12 cellular contexts compared by ENCODE assay signal in the genomic region with DNA sequence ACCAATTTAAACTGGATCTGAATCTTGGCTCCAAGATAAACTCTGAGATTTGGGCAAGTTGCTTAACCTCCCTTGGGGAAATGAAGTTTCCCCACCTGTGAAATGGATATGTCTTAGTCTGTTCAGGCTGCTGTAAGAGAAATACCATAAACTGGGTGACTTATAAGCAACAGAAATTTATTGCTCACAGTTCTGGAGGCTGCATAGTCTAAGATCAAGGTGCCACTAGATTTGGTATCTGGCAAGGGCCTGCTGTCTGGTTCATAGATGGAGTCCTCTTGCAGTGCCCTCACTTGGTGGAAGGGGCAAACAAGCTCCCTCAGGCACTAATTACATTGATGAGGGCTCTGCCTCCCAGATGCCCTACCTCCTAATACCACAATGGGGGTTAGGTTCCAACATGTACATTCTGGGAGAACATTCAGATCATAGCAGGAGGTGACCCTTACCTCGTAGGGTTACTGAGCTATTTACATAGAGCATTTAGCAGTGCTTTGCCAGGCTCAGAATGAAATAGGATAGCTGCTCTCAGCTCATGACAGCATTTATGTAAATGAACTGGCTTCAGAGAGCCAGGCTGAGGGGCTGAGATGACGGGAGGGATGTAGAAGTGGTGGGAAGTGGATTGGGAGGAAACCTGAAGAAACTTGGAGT.
DNase-seq lines count a peak whose midpoint lies in the region; ATAC-seq and TF ChIP-seq lines count a peak whose summit lies in the region.
"Had no signal": no experiment of that assay in that cellular context is flagged by ENCODE, and none has a peak within 500 bp of the region (broad histone marks: within the 10 kb centered on the region; RNA-seq: fewer than 3 reads in every experiment).

No MANE protein-coding gene starts in this region.

- H3K4me3 ChIP-seq in HEK293 (ENCODE audit: low read depth, low read length) (no peak overlapping the region), suprapubic skin (no peak overlapping the region)

- in situ Hi-C loops in KBM-7 (cut with MboI; ENCODE audit: low pct_unique_long_range_greater_than_20kb, low sequenced_read_pairs) = no loop called here

- H3K4me3 Mint-ChIP-seq in brain (peak overlapping the region in 1 of 5 experiments; percentile 36), T-helper 17 cell (no peak overlapping the region)
- H3K4me3 Mint-ChIP-seq: activated naive CD8-positive, alpha-beta T cell; CD4-positive, CD25-positive, alpha-beta regulatory T cell had no signal

- H3K27ac ChIP-seq in HEK293 (ENCODE audit: extremely low read depth, low read depth, low read length) = peak overlapping the region; percentile 8; the same call in 1 of the 2 replicates
- peak overlapping the region; percentile 73 for H3K27ac ChIP-seq in suprapubic skin

- TF ChIP-seq EP300 in suprapubic skin (IDR thresholded peaks at IDR 0.05) = no peak

- H3K4me1 Mint-ChIP-seq in brain = peaks cover 57% of the 10 kb centered on the region
- peaks cover 9% of the 10 kb centered on the region for H3K4me1 Mint-ChIP-seq in T-helper 17 cell
- H3K4me1 Mint-ChIP-seq: CD4-positive, CD25-positive, alpha-beta regulatory T cell had no signal

- H3K9me3 Mint-ChIP-seq in brain = peaks cover 0 to 3% (median 0%) of the 10 kb centered on the region in 5 experiments

- peaks cover 31% of the 10 kb centered on the region for H3K4me1 ChIP-seq in HEK293 (ENCODE audit: control insufficient read depth, insufficient read depth, low read length)
- H3K4me1 ChIP-seq in suprapubic skin = peaks cover 23% of the 10 kb centered on the region

- H3K27ac Mint-ChIP-seq in brain = peak overlapping the region in 4 of 5 experiments; percentile 28 to 94 (median 84)
- no peak overlapping the region for H3K27ac Mint-ChIP-seq in T-helper 17 cell
- H3K27ac Mint-ChIP-seq: activated naive CD8-positive, alpha-beta T cell; CD4-positive, CD25-positive, alpha-beta regulatory T cell had no signal

- no peaks in the 10 kb centered on the region for H3K27me3 ChIP-seq in suprapubic skin

- ATAC-seq in GM19328 (IDR thresholded peaks at IDR 0.05; ENCODE audit: unreplicated experiment) (no peak), T-helper 17 cell (no peak)

- H3K27me3 Mint-ChIP-seq in brain (peaks cover 6% of the 10 kb centered on the region), T-helper 17 cell (no peaks in the 10 kb centered on the region)
- H3K27me3 Mint-ChIP-seq: activated naive CD8-positive, alpha-beta T cell had no signal

- TF ChIP-seq CTCF in HEK293 (tag by site-specific recombination; IDR thresholded peaks at IDR 0.05) (no peak), brain (conservative IDR thresholded peaks at IDR 0.05) (no peak), suprapubic skin (IDR thresholded peaks at IDR 0.05) (no peak)

- no peaks in the 10 kb centered on the region for H3K36me3 Mint-ChIP-seq in brain
- no peaks in the 10 kb centered on the region for H3K36me3 Mint-ChIP-seq in T-helper 17 cell (ENCODE audit: low read depth)
- H3K36me3 Mint-ChIP-seq: activated naive CD8-positive, alpha-beta T cell; CD4-positive, CD25-positive, alpha-beta regulatory T cell had no signal

- TF ChIP-seq POLR2A in suprapubic skin (IDR thresholded peaks at IDR 0.05) = no peak

- WGBS in suprapubic skin = 75% methylated on average over 2 of the region's 2 CpGs

- H3K36me3 ChIP-seq in HEK293 (ENCODE audit: control insufficient read depth in 2 of 2, insufficient read depth in 1 of 2, low read length in 2 of 2) (no peaks in the 10 kb centered on the region), suprapubic skin (no peaks in the 10 kb centered on the region)

- peak; percentile 66 for DNase-seq in NCI-H345 (lab: John Stamatoyannopoulos, UW)
- no peak for DNase-seq in suprapubic skin (ENCODE audit: low spot score in 2 of 2)
- no peak for DNase-seq in T-helper 17 cell
- DNase-seq in KBM-7 = no peak
- DNase-seq: caudate nucleus; CD4-positive, CD25-positive, alpha-beta regulatory T cell; GF-D8; posterior cingulate gyrus had no signal

- POLR2A ChIA-PET in HEK293 (lab: Yijun Ruan, JAX) = no interaction called here

- H3K9me3 ChIP-seq in HEK293 (ENCODE audit: control insufficient read depth, insufficient read depth, low read depth, low read length) = no peaks in the 10 kb centered on the region
- H3K9me3 ChIP-seq in suprapubic skin = no peaks in the 10 kb centered on the region
- no peaks in the 10 kb centered on the region for H3K9me3 ChIP-seq in T-helper 17 cell (ENCODE audit: control insufficient read depth, low read length, poor library complexity, severe bottlenecking)

- CTCF ChIA-PET in HEK293 (lab: Yijun Ruan, JAX) = interaction anchor here (0.5 to 1.7 kb wide), 5 partner anchors 73 to 104 kb away, joined by 3 to 7 read pairs (median 4); no protein-coding TSS in a partner anchor

TF ChIP-seq in HEK293, 187 proteins besides CTCF, POLR2A, EP300 and RAD21 (continues in another document):
- no peak for TF ChIP-seq SCRT1 (tag by site-specific recombination; IDR thresholded peaks at IDR 0.05; ENCODE audit: borderline replicate concordance)
- peak; percentile 67; the same call in 1 of the 2 replicates for TF ChIP-seq ZEB2 (tag by site-specific recombination; IDR thresholded peaks at IDR 0.05)
- TF ChIP-seq ZNF155 (tag by site-specific recombination; IDR thresholded peaks at IDR 0.05) = no peak
- TF ChIP-seq ZNF596 (tag by site-specific recombination; IDR thresholded peaks at IDR 0.05) = 0 out of 2 replicates have a peak, but pooled peaks have one; percentile 4
- no peak for TF ChIP-seq KLF1 (tag by site-specific recombination; IDR thresholded peaks at IDR 0.05)
- no peak for TF ChIP-seq ZNF426 (tag by site-specific recombination; IDR thresholded peaks at IDR 0.05)
- TF ChIP-seq HOXA7 (CRISPR knock-in tag; IDR thresholded peaks at IDR 0.05; ENCODE audit: borderline replicate concordance) = no peak
- TF ChIP-seq ZXDB (tag by site-specific recombination; IDR thresholded peaks at IDR 0.05) = no peak
- TF ChIP-seq, protein P1, sequence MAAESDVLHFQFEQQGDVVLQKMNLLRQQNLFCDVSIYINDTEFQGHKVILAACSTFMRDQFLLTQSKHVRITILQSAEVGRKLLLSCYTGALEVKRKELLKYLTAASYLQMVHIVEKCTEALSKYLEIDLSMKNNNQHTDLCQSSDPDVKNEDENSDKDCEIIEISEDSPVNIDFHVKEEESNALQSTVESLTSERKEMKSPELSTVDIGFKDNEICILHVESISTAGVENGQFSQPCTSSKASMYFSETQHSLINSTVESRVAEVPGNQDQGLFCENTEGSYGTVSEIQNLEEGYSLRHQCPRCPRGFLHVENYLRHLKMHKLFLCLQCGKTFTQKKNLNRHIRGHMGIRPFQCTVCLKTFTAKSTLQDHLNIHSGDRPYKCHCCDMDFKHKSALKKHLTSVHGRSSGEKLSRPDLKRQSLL (tag by site-specific recombination; IDR thresholded peaks at IDR 0.05) = peak; percentile 77; the same call in 1 of the 2 replicates
- no peak for TF ChIP-seq ZNF37A (tag by site-specific recombination; IDR thresholded peaks at IDR 0.05)
- TF ChIP-seq ZNF449 (tag by site-specific recombination; IDR thresholded peaks at IDR 0.05) = no peak
- TF ChIP-seq IKZF3 (tag by site-specific recombination; IDR thresholded peaks at IDR 0.05) = peak; percentile 87
- TF ChIP-seq GLIS1 (tag by site-specific recombination; IDR thresholded peaks at IDR 0.05) = peak; percentile 98
- TF ChIP-seq ZNF394 (tag by site-specific recombination; IDR thresholded peaks at IDR 0.05; ENCODE audit: borderline replicate concordance) = no peak
- peak; percentile 71 for TF ChIP-seq ZNF18 (tag by site-specific recombination; IDR thresholded peaks at IDR 0.05)
- TF ChIP-seq ZIC2 (tag by site-specific recombination; IDR thresholded peaks at IDR 0.05) = peak; percentile 75
- TF ChIP-seq PBX3 (CRISPR knock-in tag; IDR thresholded peaks at IDR 0.05) = no peak
- no peak for TF ChIP-seq KLF16 (tag by site-specific recombination; IDR thresholded peaks at IDR 0.05)
- TF ChIP-seq ZNF114 (tag by site-specific recombination; IDR thresholded peaks at IDR 0.05) = no peak
- TF ChIP-seq TCF7L2 (IDR thresholded peaks at IDR 0.05; ENCODE audit: borderline replicate concordance, low read depth, low read length) = no peak
- no peak for TF ChIP-seq ZNF621 (tag by site-specific recombination; IDR thresholded peaks at IDR 0.05)
